ENCODE assay signal across 19 cellular contexts in genomic region chr2:191954446-191954845, GRCh38.
"Had no signal": no experiment of that assay in that cellular context is flagged by ENCODE, and none has a peak within 500 bp of the region (broad histone marks: within the 10 kb centered on the region; RNA-seq: fewer than 3 reads in every experiment).

No MANE protein-coding gene starts in this region.

- ATAC-seq: esophagus mucosa; heart left ventricle; pancreas; right cardiac atrium; stimulated activated effector memory CD8-positive, alpha-beta T cell treated with anti-CD3 and anti-CD28 coated beads, Interleukin-12 subunit alpha, Interleukin-12 subunit beta, amount 100 ng/mL, for 72 hours; stimulated activated naive CD8-positive, alpha-beta T cell treated with anti-CD3 and anti-CD28 coated beads, Interleukin-15, Interleukin-2, amounts not matched to agents 100 U/mL and 50 U/mL, for 24 hours had no signal

- DNase-seq: cortex of kidney; dorsolateral prefrontal cortex; effector CD8-positive, alpha-beta T cell; foreskin melanocyte; heart left ventricle; hippocampal formation; kidney glomerular epithelial cell; mesendoderm; naive B cell; occipital lobe; pancreas; right cardiac atrium; stimulated activated CD4-positive, alpha-beta T cell treated with anti-CD3 and anti-CD28 coated beads, Interleukin-4, amount 100 ng/mL, for 1 hour; stimulated activated CD8-positive, alpha-beta memory T cell treated with anti-CD3 and anti-CD28 coated beads, Interleukin-4, amount 100 ng/mL, for 48 hours; stimulated activated naive CD8-positive, alpha-beta T cell treated with anti-CD3 and anti-CD28 coated beads, Interleukin-15, Interleukin-2, amounts not matched to agents 100 U/mL and 50 U/mL, for 24 hours; tibial artery had no signal

- FAIRE-seq: islet of Langerhans, pancreas had no signal
